Comparison of ENCODE assay signal across 19 cellular contexts in the genomic region with DNA sequence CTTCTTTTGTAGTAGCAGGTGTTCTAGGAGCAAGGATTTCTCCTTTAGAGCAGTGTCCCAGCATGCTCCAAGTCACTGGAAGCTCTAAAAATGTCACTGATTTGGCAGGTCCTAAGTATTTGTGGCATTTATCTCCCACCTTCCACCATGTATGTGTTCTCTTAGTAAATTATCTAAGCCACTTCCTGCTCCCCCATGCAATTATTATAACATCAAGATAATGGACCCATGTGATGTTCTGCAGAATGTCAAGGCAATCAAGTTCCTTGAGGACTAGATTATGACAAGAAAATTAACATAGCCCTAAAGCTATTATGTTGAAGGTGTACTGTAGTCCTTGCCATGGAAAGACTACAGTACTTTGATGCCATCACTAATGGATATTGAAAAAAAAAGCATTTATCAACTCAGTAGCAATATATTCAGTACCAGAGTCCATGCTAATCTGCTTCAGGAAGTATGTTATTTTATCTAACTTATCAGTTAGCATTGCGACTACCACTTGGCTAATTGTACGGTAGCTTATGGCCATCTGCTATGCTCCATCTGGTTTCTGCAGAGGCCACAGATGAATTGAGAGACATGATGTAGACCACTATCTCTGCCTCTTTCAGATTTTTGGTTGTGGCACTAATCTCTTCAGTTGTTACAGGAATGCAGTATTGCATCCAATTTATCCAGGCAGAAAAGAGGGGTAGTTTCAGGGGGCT. TPM values are rescaled to one million over a fixed set of nuclear protein-coding genes. Genes with fewer than 3 reads are reported as not detected.
DNase-seq lines count a peak whose midpoint lies in the region; ATAC-seq and TF ChIP-seq lines count a peak whose summit lies in the region.
"Had no signal": no experiment of that assay in that cellular context is flagged by ENCODE, and none has a peak within 500 bp of the region (broad histone marks: within the 10 kb centered on the region; RNA-seq: fewer than 3 reads in every experiment).

No MANE protein-coding gene starts in this region.

- H3K36me3 ChIP-seq in SK-N-SH (replicated peaks in 1 of 2; ENCODE audit: control insufficient read depth in 1 of 2, insufficient read depth in 2 of 2, low read length in 1 of 2) (no peaks in the 10 kb centered on the region), neural cell (ENCODE audit: insufficient read depth, low read length) (no peaks in the 10 kb centered on the region)
- H3K36me3 ChIP-seq: BLaER1 had no signal

- H3K9me3 ChIP-seq in SK-N-SH: no peaks in the 10 kb centered on the region
- H3K9me3 ChIP-seq in neural cell (ENCODE audit: low read length): no peaks in the 10 kb centered on the region

- H3K4me2 ChIP-seq in SK-N-SH (no peak overlapping the region), neural cell (ENCODE audit: low read length) (no peak overlapping the region)
- H3K4me2 ChIP-seq: BLaER1, GM23338 had no signal

- TF ChIP-seq CTCF in SK-N-SH (IDR thresholded peaks at IDR 0.05) (no peak), neural cell (IDR thresholded peaks at IDR 0.05; ENCODE audit: poor library complexity, severe bottlenecking) (no peak)

- no peaks in the 10 kb centered on the region for H3K79me2 ChIP-seq in SK-N-SH (ENCODE audit: insufficient read depth)
- H3K79me2 ChIP-seq in neural cell (replicated peaks; ENCODE audit: insufficient read depth, low read length): no peaks in the 10 kb centered on the region

- intact Hi-C loops in Right ventricle myocardium superior (cut with DNase I): no loop called here

- H3K9me2 ChIP-seq in SK-N-SH (no peaks in the 10 kb centered on the region), neural cell (ENCODE audit: insufficient read depth, low read length) (no peaks in the 10 kb centered on the region)

- no peaks in the 10 kb centered on the region for H3K27me3 ChIP-seq in SK-N-SH (ENCODE audit: insufficient read depth)
- no peaks in the 10 kb centered on the region for H3K27me3 ChIP-seq in neural cell (ENCODE audit: insufficient read depth, low read depth, low read length)
- H3K27me3 ChIP-seq: BLaER1 had no signal

- CTCF ChIA-PET in SK-N-SH (lab: Yijun Ruan, JAX): interaction anchor here (1.0 to 3.6 kb wide), 3 partner anchors 22 to 57 kb away, joined by 3 to 17 read pairs (median 3); no protein-coding TSS in a partner anchor

- POLR2A ChIA-PET in SK-N-SH (lab: Yijun Ruan, JAX): no interaction called here

- H3K4me1 ChIP-seq in SK-N-SH (ENCODE audit: control insufficient read depth in 1 of 2, insufficient read depth in 2 of 2, low read depth in 1 of 2, low read length in 1 of 2): peaks cover 0 to 13% of the 10 kb centered on the region in 2 experiments; a peak in 2 of 4 replicates
- H3K4me1 ChIP-seq: BLaER1 had no signal

- ATAC-seq in HG03097 (IDR thresholded peaks at IDR 0.05; ENCODE audit: low FRiP score, unreplicated experiment): no peak
- ATAC-seq in Right ventricle myocardium superior (ENCODE audit: poor library complexity): no peak
- ATAC-seq: GM12878, GM23338 had no signal

- H4K20me1 ChIP-seq in SK-N-SH (ENCODE audit: insufficient read depth): no peaks in the 10 kb centered on the region
- no peaks in the 10 kb centered on the region for H4K20me1 ChIP-seq in neural cell (ENCODE audit: insufficient read depth)
- H4K20me1 ChIP-seq: BLaER1 had no signal

- WGBS in SK-N-SH (ENCODE audit: low lambda C conversion rate): 28% methylated on average over 2 of the region's 2 CpGs

- H3K4me3 ChIP-seq in SK-N-SH (ENCODE audit: low read depth in 2 of 2, low read length in 1 of 2) (no peak overlapping the region), neural cell (ENCODE audit: low read length) (peak overlapping the region; percentile 25)
- H3K4me3 ChIP-seq: BLaER1, GM12878, GM23338 had no signal

- peak; percentile 80 for DNase-seq in DMS 273 (lab: John Stamatoyannopoulos, UW; ENCODE audit: unreplicated experiment)
- DNase-seq in NCI-H1694 (lab: John Stamatoyannopoulos, UW): peak; percentile 33
- DNase-seq in SK-N-SH: peak; percentile 62
- DNase-seq in caudate nucleus (lab: John Stamatoyannopoulos, UW): no peak
- DNase-seq in Right ventricle myocardium superior: no peak
- DNase-seq: 8988T; CD4-positive, alpha-beta memory T cell; DMS53; DND-41; EL; HCEC 1CT; HFFc6; IMR-90 had no signal

- H2AFZ ChIP-seq in SK-N-SH (ENCODE audit: low read depth) (no peak overlapping the region), neural cell (ENCODE audit: low read depth, low read length) (no peak overlapping the region)
- H2AFZ ChIP-seq: GM23338 had no signal

- peak overlapping the region in 1 of 2 experiments; percentile 74; a peak in 2 of 4 replicates for H3K27ac ChIP-seq in SK-N-SH (ENCODE audit: low read depth in 2 of 2, low read length in 1 of 2)
- H3K27ac ChIP-seq in neural cell (ENCODE audit: low read length): peak overlapping the region; percentile 83
- H3K27ac ChIP-seq in caudate nucleus (ENCODE audit: low read depth, low read length): no peak overlapping the region
- H3K27ac ChIP-seq: BLaER1 had no signal

- H3F3A ChIP-seq in SK-N-SH (replicated peaks; ENCODE audit: insufficient read depth) (no peaks in the 10 kb centered on the region), neural cell (ENCODE audit: insufficient read depth, low read length, poor library complexity, severe bottlenecking) (no peaks in the 10 kb centered on the region)

- no peak; the same call in 1 of the 2 replicates for TF ChIP-seq RAD21 in SK-N-SH (IDR thresholded peaks at IDR 0.05; ENCODE audit: low read length)
- TF ChIP-seq RAD21 in neural cell (conservative IDR thresholded peaks at IDR 0.05): peak; percentile 17

- no peak overlapping the region for H3K9ac ChIP-seq in SK-N-SH
- H3K9ac ChIP-seq in neural cell (ENCODE audit: low read length): peak overlapping the region; percentile 24
- H3K9ac ChIP-seq: BLaER1 had no signal

- TF ChIP-seq EP300 in SK-N-SH (IDR thresholded peaks at IDR 0.05; ENCODE audit: borderline replicate concordance in 1 of 2, low read depth in 1 of 2, low read length in 1 of 2) (peak in 1 of 2 experiments; percentile 84; a peak in 2 of 4 replicates), neural cell (conservative IDR thresholded peaks at IDR 0.05; ENCODE audit: poor library complexity, severe bottlenecking) (peak; percentile 92)

TF ChIP-seq in SK-N-SH, 30 proteins besides CTCF, POLR2A, EP300 and RAD21 (continues in another document):
- TF ChIP-seq SMC3 (IDR thresholded peaks at IDR 0.05; ENCODE audit: low read depth, low read length) (no peak), RFX5 (IDR thresholded peaks at IDR 0.05; ENCODE audit: low read length) (no peak), SIN3A (IDR thresholded peaks at IDR 0.05; ENCODE audit: borderline replicate concordance, low read depth, low read length) (no peak), CHD2 (IDR thresholded peaks at IDR 0.05; ENCODE audit: low read length, partially characterized antibody) (peak; percentile 65), GABPA (IDR thresholded peaks at IDR 0.05; ENCODE audit: low read depth) (no peak), JUND (IDR thresholded peaks at IDR 0.05) (0 out of 2 replicates have a peak, but pooled peaks have one; percentile 6), NRF1 (IDR thresholded peaks at IDR 0.05; ENCODE audit: low read depth, low read length) (no peak), FOSL2 (IDR thresholded peaks at IDR 0.05; ENCODE audit: borderline replicate concordance, low read depth) (no peak), FOXJ3 (CRISPR knock-in tag; IDR thresholded peaks at IDR 0.05) (peak; percentile 86), ELF1 (IDR thresholded peaks at IDR 0.05) (no peak)
- TF ChIP-seq, protein P1, sequence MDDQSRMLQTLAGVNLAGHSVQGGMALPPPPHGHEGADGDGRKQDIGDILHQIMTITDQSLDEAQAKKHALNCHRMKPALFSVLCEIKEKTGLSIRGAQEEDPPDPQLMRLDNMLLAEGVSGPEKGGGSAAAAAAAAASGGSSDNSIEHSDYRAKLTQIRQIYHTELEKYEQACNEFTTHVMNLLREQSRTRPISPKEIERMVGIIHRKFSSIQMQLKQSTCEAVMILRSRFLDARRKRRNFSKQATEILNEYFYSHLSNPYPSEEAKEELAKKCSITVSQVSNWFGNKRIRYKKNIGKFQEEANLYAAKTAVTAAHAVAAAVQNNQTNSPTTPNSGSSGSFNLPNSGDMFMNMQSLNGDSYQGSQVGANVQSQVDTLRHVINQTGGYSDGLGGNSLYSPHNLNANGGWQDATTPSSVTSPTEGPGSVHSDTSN (IDR thresholded peaks at IDR 0.05): 0 out of 2 replicates have a peak, but pooled peaks have one; percentile 3

TF ChIP-seq in neural cell, 6 proteins besides CTCF, POLR2A, EP300 and RAD21:
- TF ChIP-seq POLR2AphosphoS5 (IDR thresholded peaks at IDR 0.05) (peak; percentile 73), EZH2 (IDR thresholded peaks at IDR 0.05; ENCODE audit: borderline replicate concordance, insufficient read depth, low read length, poor library complexity, severe bottlenecking) (no peak)
- TF ChIP-seq, protein P2, sequence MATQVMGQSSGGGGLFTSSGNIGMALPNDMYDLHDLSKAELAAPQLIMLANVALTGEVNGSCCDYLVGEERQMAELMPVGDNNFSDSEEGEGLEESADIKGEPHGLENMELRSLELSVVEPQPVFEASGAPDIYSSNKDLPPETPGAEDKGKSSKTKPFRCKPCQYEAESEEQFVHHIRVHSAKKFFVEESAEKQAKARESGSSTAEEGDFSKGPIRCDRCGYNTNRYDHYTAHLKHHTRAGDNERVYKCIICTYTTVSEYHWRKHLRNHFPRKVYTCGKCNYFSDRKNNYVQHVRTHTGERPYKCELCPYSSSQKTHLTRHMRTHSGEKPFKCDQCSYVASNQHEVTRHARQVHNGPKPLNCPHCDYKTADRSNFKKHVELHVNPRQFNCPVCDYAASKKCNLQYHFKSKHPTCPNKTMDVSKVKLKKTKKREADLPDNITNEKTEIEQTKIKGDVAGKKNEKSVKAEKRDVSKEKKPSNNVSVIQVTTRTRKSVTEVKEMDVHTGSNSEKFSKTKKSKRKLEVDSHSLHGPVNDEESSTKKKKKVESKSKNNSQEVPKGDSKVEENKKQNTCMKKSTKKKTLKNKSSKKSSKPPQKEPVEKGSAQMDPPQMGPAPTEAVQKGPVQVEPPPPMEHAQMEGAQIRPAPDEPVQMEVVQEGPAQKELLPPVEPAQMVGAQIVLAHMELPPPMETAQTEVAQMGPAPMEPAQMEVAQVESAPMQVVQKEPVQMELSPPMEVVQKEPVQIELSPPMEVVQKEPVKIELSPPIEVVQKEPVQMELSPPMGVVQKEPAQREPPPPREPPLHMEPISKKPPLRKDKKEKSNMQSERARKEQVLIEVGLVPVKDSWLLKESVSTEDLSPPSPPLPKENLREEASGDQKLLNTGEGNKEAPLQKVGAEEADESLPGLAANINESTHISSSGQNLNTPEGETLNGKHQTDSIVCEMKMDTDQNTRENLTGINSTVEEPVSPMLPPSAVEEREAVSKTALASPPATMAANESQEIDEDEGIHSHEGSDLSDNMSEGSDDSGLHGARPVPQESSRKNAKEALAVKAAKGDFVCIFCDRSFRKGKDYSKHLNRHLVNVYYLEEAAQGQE (IDR thresholded peaks at IDR 0.05; ENCODE audit: borderline replicate concordance): peak; percentile 69

RNA-seq across cellular contexts. Expression of a gene that starts 56.7 kb away (rescaled TPM):
- polyA plus RNA-seq in SK-N-SH (2012; rRNA removed) (2.1 and 2.3 TPM in 2 replicates), neural cell (0.90 and 1.1 TPM in 2 replicates)
- 1.2 and 1.7 TPM in 2 replicates for polyA plus RNA-seq in SK-N-SH (2012; cell fraction: cytosol; rRNA removed)
- polyA plus RNA-seq in SK-N-SH (2012; cell fraction: nucleus; rRNA removed): 1.2 and 2.1 TPM in 2 replicates
- 0.93 and 1.2 TPM in 2 replicates for polyA minus RNA-seq in neural cell
- total RNA-seq in Right ventricle myocardium superior: not detected
- total RNA-seq: CD4-positive, alpha-beta memory T cell had no signal
- polyA plus RNA-seq: CD14-positive monocyte; CD4-positive, alpha-beta memory T cell had no signal

Comparison
In these comparisons a context has a peak if more than half of its experiments do, and no peak if none do; other contexts are left out.
1. DNase-seq: peak in DMS 273 (single experiment), NCI-H1694 (single experiment) and SK-N-SH (single experiment); none in caudate nucleus (0 of 61) and Right ventricle myocardium superior (single experiment).